11 cellular contexts compared by ENCODE assay signal in the genomic region with DNA sequence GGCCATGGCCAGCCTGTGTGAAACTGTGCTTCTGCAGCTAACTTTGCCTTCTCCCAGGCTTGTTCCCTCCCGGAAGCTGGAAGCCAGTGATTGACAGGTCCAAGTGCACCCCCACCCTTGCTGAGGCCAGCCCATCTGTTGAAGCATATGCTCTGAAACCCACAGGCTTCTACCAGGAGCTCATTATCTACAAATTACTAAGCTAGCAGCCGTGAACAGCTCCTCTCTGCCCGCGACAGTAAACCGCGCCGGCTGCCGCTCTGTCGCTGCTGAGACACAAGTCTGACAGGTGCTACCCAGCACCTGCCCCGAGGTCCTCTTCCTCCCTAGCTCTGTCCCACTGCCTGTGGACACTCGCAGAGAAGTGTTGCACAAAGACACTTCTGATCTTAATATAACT.
DNase-seq lines count a peak whose midpoint lies in the region; ATAC-seq, FAIRE-seq and TF ChIP-seq lines count a peak whose summit lies in the region.
"Had no signal": no experiment of that assay in that cellular context is flagged by ENCODE, and none has a peak within 500 bp of the region (broad histone marks: within the 10 kb centered on the region; RNA-seq: fewer than 3 reads in every experiment).

No MANE protein-coding gene starts in this region.

- H3K79me2 ChIP-seq in GM12878 (ENCODE audit: control insufficient read depth, insufficient read depth, low read length): no peaks in the 10 kb centered on the region

- TF ChIP-seq POLR2A in GM12878 (IDR thresholded peaks at IDR 0.05; ENCODE audit: low read depth, low read length) (no peak), esophagus squamous epithelium (IDR thresholded peaks at IDR 0.05) (no peak)

- H3K27me3 ChIP-seq in GM12878 (replicated peaks in 1 of 2; ENCODE audit: control insufficient read depth in 2 of 2, insufficient read depth in 2 of 2, low read length in 1 of 2): no peaks in the 10 kb centered on the region
- peaks cover 4% of the 10 kb centered on the region for H3K27me3 ChIP-seq in CD4-positive, alpha-beta T cell (ENCODE audit: control insufficient read depth, insufficient read depth, low read length)
- peaks cover 0 to 7% (median 0%) of the 10 kb centered on the region in 4 donors for H3K27me3 ChIP-seq in esophagus squamous epithelium
- H3K27me3 ChIP-seq in BE2C: peaks cover 20% of the 10 kb centered on the region

- H3K4me1 ChIP-seq in GM12878 (ENCODE audit: control insufficient read depth, insufficient read depth, low read length): peaks cover 3% of the 10 kb centered on the region; the same call in 1 of the 2 replicates
- no peaks in the 10 kb centered on the region for H3K4me1 ChIP-seq in esophagus squamous epithelium
- H3K4me1 ChIP-seq in BE2C: no peaks in the 10 kb centered on the region

- no peak overlapping the region for H3K27ac ChIP-seq in GM12878 (ENCODE audit: control insufficient read depth, insufficient read depth)
- no peak overlapping the region for H3K27ac ChIP-seq in CD4-positive, alpha-beta T cell (ENCODE audit: low read depth, low read length)
- no peak overlapping the region for H3K27ac ChIP-seq in esophagus squamous epithelium

- H3K4me1 Mint-ChIP-seq in stimulated activated naive CD8-positive, alpha-beta T cell treated with anti-CD3 and anti-CD28 coated beads, Interleukin-15, amount 100 ng/mL, for 72 hours: peaks cover 22% of the 10 kb centered on the region
- peaks cover 24% of the 10 kb centered on the region for H3K4me1 Mint-ChIP-seq in CD4-positive, alpha-beta T cell (ENCODE audit: low read depth)

- H3K36me3 Mint-ChIP-seq in CD4-positive, alpha-beta T cell (ENCODE audit: low read depth): no peaks in the 10 kb centered on the region

- under 1% methylated on average over 11 of the region's 11 CpGs for WGBS in GM12878 (ENCODE audit: insufficient coverage, insufficient replicate concordance, low lambda C conversion rate, missing lambda C conversion rate)
- WGBS in esophagus squamous epithelium, 2 donors: 60 to 84% methylated on average over 9 to 11 of the region's 11 CpGs

- H3K27me3 Mint-ChIP-seq in stimulated activated naive CD8-positive, alpha-beta T cell treated with anti-CD3 and anti-CD28 coated beads, Interleukin-15, amount 100 ng/mL, for 72 hours: peaks cover 36% of the 10 kb centered on the region
- H3K27me3 Mint-ChIP-seq in CD4-positive, alpha-beta T cell: peaks cover 11% of the 10 kb centered on the region

- H3K4me3 Mint-ChIP-seq in stimulated activated naive CD8-positive, alpha-beta T cell treated with anti-CD3 and anti-CD28 coated beads, Interleukin-15, amount 100 ng/mL, for 72 hours: no peak overlapping the region
- H3K4me3 Mint-ChIP-seq in CD4-positive, alpha-beta T cell: no peak overlapping the region
- H3K4me3 Mint-ChIP-seq: central memory CD8-positive, alpha-beta T cell had no signal

- no peak overlapping the region for H3K9ac ChIP-seq in GM12878 (ENCODE audit: control insufficient read depth, insufficient read depth, low read length)

- intact Hi-C loops in GM12878 (cut with micrococcal nuclease; ENCODE audit: unreplicated experiment) (no loop called here), esophagus squamous epithelium (cut with DNase I) (no loop called here)
- intact Hi-C loops in CD4-positive, alpha-beta T cell (cut with DNase I, micrococcal nuclease): no loop called here

- CTCF ChIA-PET in GM12878 (lab: Yijun Ruan, JAX): interaction anchor here (0.8 to 5.3 kb wide), 6 partner anchors 17 to 502 kb away, joined by 3 to 30 read pairs (median 6); no protein-coding TSS in a partner anchor
- CTCF ChIA-PET in CD4-positive, alpha-beta T cell (lab: Charles Lee): no interaction called here

- in situ Hi-C loops in GM12878 (cut with MboI): no loop called here

- no peak overlapping the region for H2AFZ ChIP-seq in GM12878 (ENCODE audit: control insufficient read depth, low read depth, low read length)

- BruUV-seq in GM12878 (replicated peaks; lab: Mats Ljungman, UMichigan): no TSS peak

- no peak for ATAC-seq in GM12878
- peak; percentile 72 for ATAC-seq in stimulated activated naive CD8-positive, alpha-beta T cell treated with anti-CD3 and anti-CD28 coated beads, Interleukin-15, amount 100 ng/mL, for 72 hours
- no peak for ATAC-seq in CD4-positive, alpha-beta T cell (ENCODE audit: poor library complexity)

- DNase-seq in stimulated activated CD4-positive, alpha-beta T cell treated with anti-CD3 and anti-CD28 coated beads, Interleukin-15, amount 100 ng/mL, for 24 hours: peak; percentile 12
- no peak for DNase-seq in stimulated activated CD4-positive, alpha-beta T cell treated with anti-CD3 and anti-CD28 coated beads, Interleukin-2, amount 100 ng/mL, for 24 hours
- DNase-seq in NCI-H2171 treated with DMSO at 0.1 percent for 48 hours (lab: John Stamatoyannopoulos, UW) (peak; percentile 99), GM12878 (ENCODE audit: low read depth, low spot score) (no peak), esophagus squamous epithelium (lab: John Stamatoyannopoulos, UW) (no peak), BE2C (no peak)
- peak in 1 of 2 donors; percentile 36 for DNase-seq in stimulated activated naive CD8-positive, alpha-beta T cell treated with anti-CD3 and anti-CD28 coated beads, Interleukin-15, amount 100 ng/mL, for 72 hours
- DNase-seq in CD4-positive, alpha-beta T cell: no peak
- DNase-seq: mammary epithelial cell had no signal

- SMC1A ChIA-PET in GM12878 (lab: Charles Lee; ENCODE audit: uncharacterized antibody, unreplicated experiment): interaction anchor here (0.6 to 3.0 kb wide), 4 partner anchors 9 to 498 kb away, joined by 3 to 11 read pairs (median 7); no protein-coding TSS in a partner anchor

- H3K36me3 ChIP-seq in GM12878 (ENCODE audit: control insufficient read depth in 2 of 2, insufficient read depth in 2 of 2, low read length in 1 of 2) (no peaks in the 10 kb centered on the region), esophagus squamous epithelium (no peaks in the 10 kb centered on the region), BE2C (no peaks in the 10 kb centered on the region)

- H3K9me3 ChIP-seq in GM12878 (replicated peaks; ENCODE audit: control insufficient read depth, insufficient read depth, low read length) (no peaks in the 10 kb centered on the region), esophagus squamous epithelium (no peaks in the 10 kb centered on the region), BE2C (no peaks in the 10 kb centered on the region)
- no peaks in the 10 kb centered on the region for H3K9me3 ChIP-seq in CD4-positive, alpha-beta T cell (ENCODE audit: control insufficient read depth, low read length)

- H3K9me3 Mint-ChIP-seq in stimulated activated naive CD8-positive, alpha-beta T cell treated with anti-CD3 and anti-CD28 coated beads, Interleukin-15, amount 100 ng/mL, for 72 hours: no peaks in the 10 kb centered on the region
- no peaks in the 10 kb centered on the region for H3K9me3 Mint-ChIP-seq in CD4-positive, alpha-beta T cell
- H3K9me3 Mint-ChIP-seq: central memory CD8-positive, alpha-beta T cell had no signal

- TF ChIP-seq CTCF in GM12878 (IDR thresholded peaks at IDR 0.05 in 2 of 3, conservative IDR thresholded peaks at IDR 0.05 in 1 of 3; ENCODE audit: control insufficient read depth in 2 of 3, extremely low read depth in 1 of 3, insufficient read depth in 1 of 3, low read depth in 3 of 3, low read length in 3 of 3) (no peak), esophagus squamous epithelium (IDR thresholded peaks at IDR 0.05) (no peak), BE2C (IDR thresholded peaks at IDR 0.05; ENCODE audit: low read depth, low read length) (no peak)
- TF ChIP-seq CTCF in CD4-positive, alpha-beta T cell (IDR thresholded peaks at IDR 0.05): no peak

- no peak overlapping the region for H3K4me2 ChIP-seq in GM12878 (ENCODE audit: control insufficient read depth, insufficient read depth)

- POLR2A ChIA-PET in GM12878 (lab: Charles Lee): no interaction called here
- POLR2A ChIA-PET in CD4-positive, alpha-beta T cell (lab: Charles Lee): no interaction called here

- no peak for TF ChIP-seq RAD21 in GM12878 (IDR thresholded peaks at IDR 0.05; ENCODE audit: insufficient read depth, low read depth, low read length)

- peak overlapping the region in 1 of 2 donors; percentile 13 for H3K27ac Mint-ChIP-seq in stimulated activated naive CD8-positive, alpha-beta T cell treated with anti-CD3 and anti-CD28 coated beads, Interleukin-15, amount 100 ng/mL, for 72 hours
- H3K27ac Mint-ChIP-seq in CD4-positive, alpha-beta T cell: no peak overlapping the region

- H4K20me1 ChIP-seq in GM12878 (ENCODE audit: control insufficient read depth, insufficient read depth): no peaks in the 10 kb centered on the region

- RAD21 ChIA-PET in GM12878 (lab: Charles Lee; ENCODE audit: unreplicated experiment): interaction anchor here (1.2 to 4.6 kb wide), 3 partner anchors 280 to 498 kb away, joined by 3 to 38 read pairs (median 8); no protein-coding TSS in a partner anchor

- no peak for TF ChIP-seq EP300 in GM12878 (IDR thresholded peaks at IDR 0.05; ENCODE audit: borderline replicate concordance in 1 of 2, control insufficient read depth in 1 of 2, low read depth in 2 of 2, low read length in 2 of 2)

- H3K4me3 ChIP-seq in GM12878 (no peak overlapping the region), esophagus squamous epithelium (no peak overlapping the region), BE2C (ENCODE audit: low read depth, low read length) (no peak overlapping the region)

- no peak for FAIRE-seq in GM12878 (lab: Jason Lieb, UNC)
- FAIRE-seq: GM12891 had no signal

TF ChIP-seq in GM12878, 131 proteins besides CTCF, POLR2A, EP300 and RAD21 (continues in another document):
- TF ChIP-seq SPI1 (IDR thresholded peaks at IDR 0.05; ENCODE audit: borderline replicate concordance, insufficient read depth, low read depth, low read length): no peak
- no peak for TF ChIP-seq SIN3A (IDR thresholded peaks at IDR 0.05; ENCODE audit: low read depth, low read length)
- no peak for TF ChIP-seq ATF7 (IDR thresholded peaks at IDR 0.05; ENCODE audit: low read depth)
- no peak for TF ChIP-seq SIX5 (IDR thresholded peaks at IDR 0.05; ENCODE audit: low read depth, low read length, severe bottlenecking)
- TF ChIP-seq, protein P1, sequence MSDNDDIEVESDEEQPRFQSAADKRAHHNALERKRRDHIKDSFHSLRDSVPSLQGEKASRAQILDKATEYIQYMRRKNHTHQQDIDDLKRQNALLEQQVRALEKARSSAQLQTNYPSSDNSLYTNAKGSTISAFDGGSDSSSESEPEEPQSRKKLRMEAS (IDR thresholded peaks at IDR 0.05; ENCODE audit: low read depth, low read length): no peak
- no peak for TF ChIP-seq CBFB (IDR thresholded peaks at IDR 0.05; ENCODE audit: low read depth)
- TF ChIP-seq PAX5 (IDR thresholded peaks at IDR 0.05; ENCODE audit: borderline replicate concordance, low read depth, low read length): no peak
- no peak for TF ChIP-seq ESRRA (IDR thresholded peaks at IDR 0.05; ENCODE audit: low read length)
- no peak for TF ChIP-seq HDGF (IDR thresholded peaks at IDR 0.05)

Comparison
In these comparisons a context has a peak if more than half of its experiments do, and no peak if none do; other contexts are left out.
1. DNase-seq: peak in stimulated activated CD4-positive, alpha-beta T cell treated with anti-CD3 and anti-CD28 coated beads, Interleukin-15, amount 100 ng/mL, for 24 hours (single experiment) and NCI-H2171 treated with DMSO at 0.1 percent for 48 hours (single experiment); none in stimulated activated CD4-positive, alpha-beta T cell treated with anti-CD3 and anti-CD28 coated beads, Interleukin-2, amount 100 ng/mL, for 24 hours (0 of 2), GM12878 (single experiment), CD4-positive, alpha-beta T cell (0 of 10), esophagus squamous epithelium (single experiment) and BE2C (single experiment).